Comparison of ENCODE assay signal across 21 cellular contexts in the genomic region with DNA sequence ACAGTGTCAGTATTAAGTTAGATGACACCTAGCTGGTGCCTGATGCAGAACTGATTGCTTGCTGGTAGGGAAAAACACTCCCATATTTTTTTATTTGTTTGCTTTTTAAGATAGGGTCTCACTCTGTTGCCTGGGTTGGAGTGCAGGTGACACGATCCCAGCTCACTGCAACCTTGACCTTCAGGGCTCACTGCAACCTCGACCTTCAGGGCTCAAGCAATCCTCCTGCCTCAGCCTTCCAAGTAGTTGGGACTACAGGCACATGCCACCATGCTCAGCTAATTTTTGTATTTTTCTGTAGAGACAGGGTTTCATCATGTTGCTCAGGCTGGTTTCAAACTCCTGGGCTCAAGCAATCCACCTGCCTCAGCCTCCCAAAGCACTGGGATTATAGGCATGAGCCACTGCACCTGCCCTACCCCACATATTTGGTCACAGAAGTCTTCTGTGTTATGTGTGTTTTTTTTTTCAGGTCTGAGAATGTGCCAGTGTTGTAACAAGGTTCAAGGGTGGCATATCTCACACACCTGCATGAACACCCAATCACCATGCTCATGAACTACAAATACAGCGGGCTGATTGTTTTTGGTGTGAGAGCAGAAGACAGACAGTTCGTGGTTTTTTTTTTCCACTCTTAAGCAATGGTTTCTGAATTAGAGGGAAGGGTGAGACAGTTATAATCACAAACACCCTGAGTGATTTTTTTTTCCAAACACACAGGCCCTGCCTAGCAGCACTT. TPM values are rescaled to one million over a fixed set of nuclear protein-coding genes. Genes with fewer than 3 reads are reported as not detected.
DNase-seq lines count a peak whose midpoint lies in the region; ATAC-seq, FAIRE-seq and TF ChIP-seq lines count a peak whose summit lies in the region.
"Had no signal": no experiment of that assay in that cellular context is flagged by ENCODE, and none has a peak within 500 bp of the region (broad histone marks: within the 10 kb centered on the region; RNA-seq: fewer than 3 reads in every experiment).

No MANE protein-coding gene starts in this region.

- no peak overlapping the region for H4K91ac ChIP-seq in H1 (replicated peaks; ENCODE audit: insufficient read length, low read length)

- no peak overlapping the region for H4K5ac ChIP-seq in H1 (ENCODE audit: insufficient read length, low read depth, low read length)

- H3K23ac ChIP-seq in H1 (ENCODE audit: insufficient read length): no peak overlapping the region

- FAIRE-seq in H1 (lab: Jason Lieb, UNC): no peak
- FAIRE-seq: GM18507 had no signal

- 87% methylated on average over 4 of the region's 4 CpGs; no CpG with 5 or more reads in 1 of the 2 experiments for WGBS in H1 (ENCODE audit: extremely low coverage in 1 of 2, insufficient coverage in 1 of 2, insufficient read length in 1 of 2, insufficient replicate concordance in 2 of 2, low coverage in 1 of 2, low lambda C conversion rate in 2 of 2, missing lambda C conversion rate in 1 of 2), 2 experiments

- POLR2A ChIA-PET in H1 (lab: Charles Lee; ENCODE audit: partially characterized antibody): interaction anchor here (1.3 kb wide), 1 partner anchor 232 kb away, joined by 3 read pairs; a partner anchor contains a TSS

- no peak overlapping the region for H2BK20ac ChIP-seq in H1 (ENCODE audit: low read length)

- no peak overlapping the region for H2BK12ac ChIP-seq in H1 (ENCODE audit: low read depth, low read length)

- no peak for TF ChIP-seq POLR2A in H1 (IDR thresholded peaks at IDR 0.05; ENCODE audit: control extremely low read depth in 1 of 2, low read depth in 2 of 2, low read length in 2 of 2)
- no peak for TF ChIP-seq POLR2A in erythroblast (IDR thresholded peaks at IDR 0.05; ENCODE audit: low read length)

- no peak overlapping the region for H3K4me3 ChIP-seq in H1 (ENCODE audit: extremely low read depth in 1 of 4, insufficient read depth in 2 of 4, low read depth in 3 of 4, low read length in 4 of 4)
- H3K4me3 ChIP-seq: gastrocnemius medialis, prostate gland had no signal

- H3K56ac ChIP-seq in H1 (replicated peaks; ENCODE audit: insufficient read length, low read depth, low read length): no peak overlapping the region

- DNase-seq in NCI-H2107 treated with DMSO at 0.1 percent for 48 hours (lab: John Stamatoyannopoulos, UW; ENCODE audit: unreplicated experiment) (peak; percentile 72), NCI-H2107 (lab: John Stamatoyannopoulos, UW) (no peak), KBM-7 (peak; percentile 31), H1 (ENCODE audit: low read depth in 1 of 2, low spot score in 2 of 2) (no peak), renal cortical epithelial cell (ENCODE audit: low read depth) (peak; percentile 56), erythroblast (lab: John Stamatoyannopoulos, UW) (no peak)
- DNase-seq: 8988T; DND-41; gastrocnemius medialis; naive thymus-derived CD4-positive, alpha-beta T cell; NCI-H1436 treated with DMSO at 0.1 percent for 48 hours; NCI-H446 treated with DMSO at 0.1 percent for 48 hours; PC-3; stimulated activated CD4-positive, alpha-beta T cell treated with anti-CD3 and anti-CD28 coated beads, Interleukin-12 subunit alpha, Interleukin-12 subunit beta, amount 100 ng/mL, for 4 hours; T1000 had no signal

- no peak overlapping the region for H2AFZ ChIP-seq in H1 (ENCODE audit: low read length)

- H2AK5ac ChIP-seq in H1 (ENCODE audit: low read depth, low read length): no peak overlapping the region

- H3K9me3 ChIP-seq in H1 (ENCODE audit: insufficient read depth in 2 of 2, low read depth in 1 of 2, low read length in 1 of 2): no peaks in the 10 kb centered on the region
- H3K9me3 ChIP-seq: gastrocnemius medialis, prostate gland had no signal

- H2BK120ac ChIP-seq in H1 (replicated peaks; ENCODE audit: low read depth, low read length): no peak overlapping the region

- no peak for TF ChIP-seq CTCF in H1 (IDR thresholded peaks at IDR 0.05; ENCODE audit: control extremely low read depth in 1 of 3, insufficient read depth in 1 of 3, low read depth in 1 of 3, low read length in 3 of 3)

- H3K79me1 ChIP-seq in H1 (ENCODE audit: low read depth, low read length): no peaks in the 10 kb centered on the region; the same call in none of the 2 replicates

- no peak overlapping the region for H3K14ac ChIP-seq in H1 (ENCODE audit: insufficient read length)

- H4K8ac ChIP-seq in H1 (ENCODE audit: extremely low read depth, insufficient read depth, low read length): no peak overlapping the region

- TF ChIP-seq EP300 in H1 (IDR thresholded peaks at IDR 0.05; ENCODE audit: borderline replicate concordance in 1 of 2, low read depth in 2 of 2, low read length in 2 of 2): no peak

- H4K20me1 ChIP-seq in H1 (replicated peaks in 1 of 2; ENCODE audit: control insufficient read depth in 1 of 2, insufficient read depth in 2 of 2, low read length in 2 of 2): peaks cover 1 to 3% of the 10 kb centered on the region in 2 experiments

- TF ChIP-seq RAD21 in H1 (IDR thresholded peaks at IDR 0.05 in 1 of 2, conservative IDR thresholded peaks at IDR 0.05 in 1 of 2; ENCODE audit: low read depth in 2 of 2, low read length in 2 of 2): no peak

- CTCF ChIA-PET in H1 (lab: Charles Lee; ENCODE audit: partially characterized antibody): interaction anchor here (0.6 kb wide), 1 partner anchor 40 kb away, joined by 4 read pairs; no protein-coding TSS in a partner anchor

- H3K27me3 ChIP-seq in H1 (replicated peaks in 1 of 4; ENCODE audit: control insufficient read depth in 3 of 4, extremely low read depth in 1 of 4, insufficient read depth in 3 of 4, low read length in 3 of 4): no peaks in the 10 kb centered on the region
- H3K27me3 ChIP-seq: gastrocnemius medialis had no signal

- peaks cover 0 to 22% of the 10 kb centered on the region in 2 experiments; a peak in 2 of 4 replicates for H3K79me2 ChIP-seq in H1 (ENCODE audit: control insufficient read depth in 1 of 2, insufficient read depth in 2 of 2, low read length in 2 of 2)

- H3K23me2 ChIP-seq in H1 (ENCODE audit: low read depth, low read length): no peaks in the 10 kb centered on the region

- no peaks in the 10 kb centered on the region for H3K4me1 ChIP-seq in H1 (replicated peaks in 1 of 4; ENCODE audit: control insufficient read depth in 3 of 4, insufficient read depth in 4 of 4, low read length in 3 of 4)
- H3K4me1 ChIP-seq: prostate gland had no signal

- H3K18ac ChIP-seq in H1 (ENCODE audit: extremely low read depth, low read length): no peak overlapping the region

- no peak overlapping the region for H3K27ac ChIP-seq in H1 (ENCODE audit: low read depth, low read length)
- H3K27ac ChIP-seq: epithelial cell of prostate, gastrocnemius medialis, prostate gland had no signal

- no peak overlapping the region for H3K4me2 ChIP-seq in H1 (ENCODE audit: insufficient read depth in 1 of 2, low read depth in 2 of 2, low read length in 2 of 2)

- no peak for ATAC-seq in HG02763 (IDR thresholded peaks at IDR 0.05; ENCODE audit: unreplicated experiment)
- ATAC-seq in HG02588 (IDR thresholded peaks at IDR 0.05; ENCODE audit: unreplicated experiment): no peak
- ATAC-seq: gastrocnemius medialis; naive thymus-derived CD4-positive, alpha-beta T cell; PC-3; stimulated activated effector memory CD8-positive, alpha-beta T cell treated with anti-CD3 and anti-CD28 coated beads, Interleukin-12 subunit alpha, Interleukin-12 subunit beta, amount 100 ng/mL, for 72 hours had no signal

- 0 out of 2 replicates have a peak overlapping the region, but pooled peaks have one; percentile 39 for H2BK5ac ChIP-seq in H1 (ENCODE audit: low read depth, low read length)

- no peak overlapping the region for H2BK15ac ChIP-seq in H1 (ENCODE audit: low read length)

- no peaks in the 10 kb centered on the region for H3K36me3 ChIP-seq in H1 (ENCODE audit: control insufficient read depth in 2 of 4, insufficient read depth in 4 of 4, low read length in 3 of 4)
- H3K36me3 ChIP-seq: gastrocnemius medialis, prostate gland had no signal

- H3K9ac ChIP-seq in H1 (replicated peaks in 1 of 4; ENCODE audit: extremely low read depth in 1 of 4, low read depth in 3 of 4, low read length in 3 of 4): no peak overlapping the region

- in situ Hi-C loops in KBM-7 (cut with MboI; ENCODE audit: low pct_unique_long_range_greater_than_20kb, low sequenced_read_pairs): no loop called here

- H3K4ac ChIP-seq in H1 (replicated peaks; ENCODE audit: insufficient read length, low read depth, low read length): no peak overlapping the region

TF ChIP-seq in H1, 55 proteins besides CTCF, POLR2A, EP300 and RAD21 (continues in another document):
- no peak for TF ChIP-seq YY1 (IDR thresholded peaks at IDR 0.05; ENCODE audit: low read depth, low read length)
- no peak for TF ChIP-seq JUND (IDR thresholded peaks at IDR 0.05; ENCODE audit: low read length)
- no peak for TF ChIP-seq MAFK (IDR thresholded peaks at IDR 0.05; ENCODE audit: low read depth, low read length)
- TF ChIP-seq PHF8 (conservative IDR thresholded peaks at IDR 0.05; ENCODE audit: low read depth, low read length): no peak
- no peak for TF ChIP-seq CEBPB (IDR thresholded peaks at IDR 0.05; ENCODE audit: low read depth, low read length)
- no peak for TF ChIP-seq BCL11A (IDR thresholded peaks at IDR 0.05; ENCODE audit: low read depth in 2 of 2, low read length in 2 of 2)
- no peak for TF ChIP-seq POLR2AphosphoS5 (IDR thresholded peaks at IDR 0.05; ENCODE audit: low read depth, low read length)
- no peak for TF ChIP-seq CBX8 (IDR thresholded peaks at IDR 0.05; ENCODE audit: borderline replicate concordance, low read depth, low read length)

RNA-seq across cellular contexts. Expression of a gene that starts 22.8 kb away (rescaled TPM):
- 46.0 and 63.8 TPM in 2 replicates for total RNA-seq in H1 (2021; fragmentation: NEBNext Ultra II Directional; extraction: Animal tissue kit (Norgen Biotek cat#: 25700))
- 8.3 and 9.8 TPM in 2 replicates for polyA plus RNA-seq in H1 (2011; rRNA removed)
- 15.4 TPM for polyA plus RNA-seq in H1 (2011; cell fraction: cytosol; rRNA removed)
- polyA plus RNA-seq in H1 (2011; cell fraction: nucleus; rRNA removed): 31.2 TPM
- 27.2 to 37.4 TPM (median 28.8 TPM) in 4 replicates for polyA plus RNA-seq in H1 (2012, experiment 1 of 2)
- 2.2 TPM for polyA plus RNA-seq in H1 (2012, experiment 2 of 2)
- 22.1 TPM for polyA plus RNA-seq in H1 (2013, experiment 1 of 2)
- 21.7 TPM for polyA plus RNA-seq in H1 (2013, experiment 2 of 2)
- 80.1 and 106 TPM in 2 replicates for polyA minus RNA-seq in H1 (2011; rRNA and poly(A)+ RNA removed)
- polyA minus RNA-seq in H1 (2011; cell fraction: cytosol; rRNA and poly(A)+ RNA removed): 45.4 TPM
- 114 TPM for polyA minus RNA-seq in H1 (2011; cell fraction: nucleus; rRNA and poly(A)+ RNA removed)
- total RNA-seq in renal cortical epithelial cell: 123 and 134 TPM in 2 replicates

RNA-seq across cellular contexts. Expression of a gene that starts 55.5 kb away (rescaled TPM):
- 307 and 310 TPM in 2 replicates for total RNA-seq in H1 (2021; fragmentation: NEBNext Ultra II Directional; extraction: Animal tissue kit (Norgen Biotek cat#: 25700))
- 306 and 380 TPM in 2 replicates for polyA plus RNA-seq in H1 (2011; rRNA removed)
- polyA plus RNA-seq in H1 (2011; cell fraction: cytosol; rRNA removed): 344 TPM
- polyA plus RNA-seq in H1 (2011; cell fraction: nucleus; rRNA removed): 122 TPM
- 275 to 351 TPM (median 323 TPM) in 4 replicates for polyA plus RNA-seq in H1 (2012, experiment 1 of 2)
- 544 TPM for polyA plus RNA-seq in H1 (2012, experiment 2 of 2)
- polyA plus RNA-seq in H1 (2013, experiment 1 of 2): 213 TPM
- 231 TPM for polyA plus RNA-seq in H1 (2013, experiment 2 of 2)
- 86.8 and 109 TPM in 2 replicates for polyA minus RNA-seq in H1 (2011; rRNA and poly(A)+ RNA removed)
- 38.3 TPM for polyA minus RNA-seq in H1 (2011; cell fraction: cytosol; rRNA and poly(A)+ RNA removed)
- polyA minus RNA-seq in H1 (2011; cell fraction: nucleus; rRNA and poly(A)+ RNA removed): 44.8 TPM
- 64.5 and 149 TPM in 2 replicates for total RNA-seq in renal cortical epithelial cell

Comparison
In these comparisons a context has a peak if more than half of its experiments do, and no peak if none do; other contexts are left out.
1. DNase-seq: peak in NCI-H2107 treated with DMSO at 0.1 percent for 48 hours (single experiment), KBM-7 (single experiment) and renal cortical epithelial cell (single experiment); none in NCI-H2107 (single experiment), H1 (0 of 2) and erythroblast (0 of 2).